In the genomic region with DNA sequence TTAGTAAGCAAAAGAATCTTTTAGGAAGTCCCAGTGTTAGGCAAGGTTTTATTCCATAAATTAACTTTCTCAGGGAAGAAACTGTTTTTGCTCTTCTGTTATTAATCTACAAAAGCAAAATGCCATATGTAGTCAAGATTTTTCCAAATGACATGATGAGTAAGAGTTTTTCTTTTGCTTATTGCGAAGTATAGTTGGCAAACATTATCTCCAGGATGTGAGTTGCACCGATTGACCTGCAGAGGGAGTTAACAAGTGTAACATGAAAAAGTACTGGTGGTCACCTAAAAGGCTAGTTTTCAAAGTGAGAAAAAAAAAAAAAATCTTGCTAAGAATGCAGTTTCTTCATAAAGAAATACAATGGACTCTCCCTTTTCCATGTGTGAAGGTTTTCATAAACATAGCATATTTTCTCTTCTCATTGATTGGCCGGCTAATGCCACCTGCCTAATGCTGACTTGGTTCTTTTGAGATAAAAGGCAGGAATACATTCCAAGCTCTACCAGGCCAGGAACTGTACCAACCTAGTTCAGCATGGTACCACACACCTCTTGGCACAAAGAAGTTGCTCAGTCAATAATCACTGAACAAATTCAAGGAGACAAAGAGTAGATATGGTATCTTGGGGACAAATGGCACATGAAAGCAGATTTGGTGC, we compare ENCODE assay signal across 8 cellular contexts.
DNase-seq lines count a peak whose midpoint lies in the region; ATAC-seq and TF ChIP-seq lines count a peak whose summit lies in the region.

No MANE protein-coding gene starts in this region.

- DNase-seq in A172 (ENCODE audit: low spot score) (peak; percentile 61), GM13976 (ENCODE audit: low spot score) (peak; percentile 40), NCI-H2227 treated with DMSO at 0.1 percent for 48 hours (lab: John Stamatoyannopoulos, UW) (peak; percentile 14), T47D (ENCODE audit: low read depth in 1 of 2, low spot score in 1 of 2) (peak; percentile 13 to 47), left lobe of liver (ENCODE audit: low spot score) (no peak), T-helper 1 cell (no peak), ureter (ENCODE audit: low spot score) (no peak)
- no peak for DNase-seq in stimulated activated CD4-positive, alpha-beta T cell treated with anti-CD3 and anti-CD28 coated beads, Interleukin-15, amount 100 ng/mL, for 24 hours

- in situ Hi-C loops in GM13976 (cut with MboI; ENCODE audit: low sequenced_read_pairs, unreplicated experiment), result loop anchor here (25.0 kb wide), 2 partner anchors 454 to 721 kb away; no protein-coding TSS in a partner anchor
- in situ Hi-C loops in T47D (cut with HindIII; ENCODE audit: low pct_unique_long_range_greater_than_20kb, low sequenced_read_pairs), result no loop called here

- ATAC-seq in left lobe of liver, result peak; percentile 93

- TF ChIP-seq CTCF in GM13976 (IDR thresholded peaks at IDR 0.05; ENCODE audit: borderline replicate concordance, control extremely low read depth, extremely low read depth, insufficient read depth, missing control alignments), result peak; percentile 38

Comparison
In these comparisons a context has a peak if more than half of its experiments do, and no peak if none do; other contexts are left out.
1. DNase-seq: peak in A172 (single experiment), GM13976 (single experiment), NCI-H2227 treated with DMSO at 0.1 percent for 48 hours (single experiment) and T47D (2 of 2); none in left lobe of liver (single experiment), T-helper 1 cell (0 of 5), ureter (single experiment) and stimulated activated CD4-positive, alpha-beta T cell treated with anti-CD3 and anti-CD28 coated beads, Interleukin-15, amount 100 ng/mL, for 24 hours (single experiment).